In genomic region chr3:31242026-31242455, GRCh38 we compare ENCODE assay signal across 11 cellular contexts.
DNase-seq lines count a peak whose midpoint lies in the region; ATAC-seq and TF ChIP-seq lines count a peak whose summit lies in the region.
"Had no signal": no experiment of that assay in that cellular context is flagged by ENCODE, and none has a peak within 500 bp of the region (broad histone marks: within the 10 kb centered on the region; RNA-seq: fewer than 3 reads in every experiment).

No MANE protein-coding gene starts in this region.

- no peaks in the 10 kb centered on the region for H3F3A ChIP-seq in Loucy (ENCODE audit: low read depth)

- no peaks in the 10 kb centered on the region for H3K9me2 ChIP-seq in Loucy (replicated peaks; ENCODE audit: low read depth, low read length)

- H2AFZ ChIP-seq in Loucy (ENCODE audit: low read length) = no peak overlapping the region

- peaks cover 34% of the 10 kb centered on the region for H3K79me2 ChIP-seq in Loucy (ENCODE audit: insufficient read depth, low read length)

- H3K4me2 ChIP-seq in Loucy (ENCODE audit: low read depth, low read length, poor library complexity, severe bottlenecking) = peak overlapping the region; percentile 28

- no peaks in the 10 kb centered on the region for H4K20me1 ChIP-seq in Loucy (ENCODE audit: insufficient read depth, low read length, poor library complexity, severe bottlenecking)

- no peak for TF ChIP-seq POLR2A in upper lobe of left lung (IDR thresholded peaks at IDR 0.05)

- peak overlapping the region; percentile 42 for H3K9ac ChIP-seq in Loucy (ENCODE audit: low read depth, low read length, poor library complexity, severe bottlenecking)

- H3K27me3 ChIP-seq in Loucy (ENCODE audit: insufficient read depth, low read length, poor library complexity, severe bottlenecking) (no peaks in the 10 kb centered on the region), upper lobe of left lung (no peaks in the 10 kb centered on the region)

- no peak for DNase-seq in NCI-H2029 treated with DMSO at 0.1 percent for 48 hours (lab: John Stamatoyannopoulos, UW)
- no peak for DNase-seq in Right ventricle myocardium superior
- DNase-seq in D341Med (ENCODE audit: low spot score) = no peak
- DNase-seq in upper lobe of left lung = no peak
- DNase-seq: CD8-positive, alpha-beta memory T cell; NCI-H2107 had no signal

- no peak overlapping the region for H3K4me3 ChIP-seq in Loucy (ENCODE audit: low read length, poor library complexity, severe bottlenecking)
- no peak overlapping the region for H3K4me3 ChIP-seq in upper lobe of left lung
- H3K4me3 ChIP-seq: skin epidermis had no signal

- no peaks in the 10 kb centered on the region for H3K9me3 ChIP-seq in Loucy (ENCODE audit: insufficient read depth, low read depth, low read length)
- H3K9me3 ChIP-seq in upper lobe of left lung = no peaks in the 10 kb centered on the region

- H3K36me3 ChIP-seq in Loucy (ENCODE audit: insufficient read depth, low read length) (no peaks in the 10 kb centered on the region), upper lobe of left lung (no peaks in the 10 kb centered on the region)

- TF ChIP-seq CTCF in Loucy (conservative IDR thresholded peaks at IDR 0.05; ENCODE audit: low read length) (no peak), upper lobe of left lung (IDR thresholded peaks at IDR 0.05) (no peak)

- peak; percentile 65 for ATAC-seq in GM18861 (IDR thresholded peaks at IDR 0.05; ENCODE audit: unreplicated experiment)
- peak; percentile 67 for ATAC-seq in GM21360 (IDR thresholded peaks at IDR 0.05; ENCODE audit: unreplicated experiment)
- ATAC-seq in HG02938 (IDR thresholded peaks at IDR 0.05; ENCODE audit: unreplicated experiment) = peak; percentile 84
- ATAC-seq in Right ventricle myocardium superior (ENCODE audit: poor library complexity) = no peak
- no peak for ATAC-seq in upper lobe of left lung (ENCODE audit: low FRiP score in 2 of 2)

- intact Hi-C loops in Right ventricle myocardium superior (cut with DNase I) = no loop called here

- WGBS in upper lobe of left lung, 2 donors = 83 to 84% methylated on average over 1 of the region's 1 CpG

- H3K27ac ChIP-seq in upper lobe of left lung = no peak overlapping the region
- H3K27ac ChIP-seq: skin epidermis had no signal

- no peak for TF ChIP-seq EP300 in upper lobe of left lung (IDR thresholded peaks at IDR 0.05)

- H3K4me1 ChIP-seq in Loucy (ENCODE audit: insufficient read depth, low read length, poor library complexity, severe bottlenecking) (peaks cover 74% of the 10 kb centered on the region), upper lobe of left lung (no peaks in the 10 kb centered on the region)

Comparison
In these comparisons a context has a peak if more than half of its experiments do, and no peak if none do; other contexts are left out.
1. ATAC-seq: peak in GM18861 (single experiment), GM21360 (single experiment) and HG02938 (single experiment); none in Right ventricle myocardium superior (single experiment) and upper lobe of left lung (0 of 2).